In genomic region chr17:65457635-65458257, GRCh38 we compare ENCODE assay signal across 21 cellular contexts.
"Had no signal": no experiment of that assay in that cellular context is flagged by ENCODE, and none has a peak within 500 bp of the region (broad histone marks: within the 10 kb centered on the region; RNA-seq: fewer than 3 reads in every experiment).

No MANE protein-coding gene starts in this region.

- H3K36me3 Mint-ChIP-seq: natural killer cell treated with Interleukin-12 subunit alpha and Interleukin-12 subunit beta and Interleukin-15 and Interleukin-18, amount 100 ng/mL, for 72 hours; stimulated activated naive B cell treated with anti-CD40 and anti-IgM and Interleukin-4, amounts not matched to agents 10 μg/mL and 1 μg/mL and 100 μg/mL, for 72 hours had no signal

- H3K4me1 Mint-ChIP-seq: stimulated activated naive B cell treated with anti-CD40 and anti-IgM and Interleukin-4, amounts not matched to agents 10 μg/mL and 1 μg/mL and 100 μg/mL, for 72 hours; stimulated activated naive CD8-positive, alpha-beta T cell treated with anti-CD3 and anti-CD28 coated beads, Interleukin-15, amount 100 ng/mL, for 72 hours had no signal

- H3K4me1 ChIP-seq: pancreas, testis had no signal

- FAIRE-seq: pancreas had no signal

- H3K27ac ChIP-seq: dorsolateral prefrontal cortex, pancreas, spleen, testis, tibial nerve had no signal

- H3K9me3 ChIP-seq: heart right ventricle, pancreas, spleen, testis, tibial nerve had no signal

- H3K4me3 ChIP-seq: dorsolateral prefrontal cortex, heart right ventricle, pancreas, spleen, testis, tibial nerve had no signal

- H3K27me3 ChIP-seq: pancreas, testis, tibial nerve had no signal

- H3K9me3 Mint-ChIP-seq: natural killer cell treated with Interleukin-12 subunit alpha and Interleukin-12 subunit beta and Interleukin-15 and Interleukin-18, amount 100 ng/mL, for 72 hours; stimulated activated naive B cell treated with anti-CD40 and anti-IgM and Interleukin-4, amounts not matched to agents 10 μg/mL and 1 μg/mL and 100 μg/mL, for 72 hours; stimulated activated naive CD8-positive, alpha-beta T cell treated with anti-CD3 and anti-CD28 coated beads, Interleukin-15, amount 100 ng/mL, for 72 hours had no signal

- ATAC-seq: pancreas; sciatic nerve; stimulated activated naive B cell treated with anti-CD40 and anti-IgM and Interleukin-4, amounts not matched to agents 10 μg/mL and 1 μg/mL and 100 μg/mL, for 72 hours; stimulated activated naive CD8-positive, alpha-beta T cell treated with anti-CD3 and anti-CD28 coated beads, Interleukin-15, amount 100 ng/mL, for 72 hours had no signal

- H3K4me3 Mint-ChIP-seq: natural killer cell treated with Interleukin-12 subunit alpha and Interleukin-12 subunit beta and Interleukin-15 and Interleukin-18, amount 100 ng/mL, for 72 hours; stimulated activated naive B cell treated with anti-CD40 and anti-IgM and Interleukin-4, amounts not matched to agents 10 μg/mL and 1 μg/mL and 100 μg/mL, for 72 hours; stimulated activated naive CD8-positive, alpha-beta T cell treated with anti-CD3 and anti-CD28 coated beads, Interleukin-15, amount 100 ng/mL, for 72 hours had no signal

- DNase-seq: central memory CD4-positive, alpha-beta T cell; cortex of kidney; dorsolateral prefrontal cortex; effector CD8-positive, alpha-beta T cell; foreskin melanocyte; heart right ventricle; islet precursor cell; left ventricle myocardium superior; occipital lobe; pancreas; spleen; stimulated activated CD4-positive, alpha-beta T cell treated with anti-CD3 and anti-CD28 coated beads, Interleukin-15, amount 100 ng/mL, for 24 hours; stimulated activated CD4-positive, alpha-beta T cell treated with anti-CD3 and anti-CD28 coated beads, Interleukin-1b, Interleukin-23, amount 100 ng/mL, for 48 hours; stimulated activated CD4-positive, alpha-beta T cell treated with anti-CD3 and anti-CD28 coated beads, Interleukin-4, amount 100 ng/mL, for 24 hours; stimulated activated naive B cell treated with anti-CD40 and anti-IgM and Interleukin-4, amounts not matched to agents 10 μg/mL and 1 μg/mL and 100 μg/mL, for 72 hours; stimulated activated naive CD8-positive, alpha-beta T cell treated with anti-CD3 and anti-CD28 coated beads, Interleukin-15, amount 100 ng/mL, for 72 hours; testis had no signal

- H3K27ac Mint-ChIP-seq: natural killer cell treated with Interleukin-12 subunit alpha and Interleukin-12 subunit beta and Interleukin-15 and Interleukin-18, amount 100 ng/mL, for 72 hours; progenitor cell of endocrine pancreas; stimulated activated naive B cell treated with anti-CD40 and anti-IgM and Interleukin-4, amounts not matched to agents 10 μg/mL and 1 μg/mL and 100 μg/mL, for 72 hours; stimulated activated naive CD8-positive, alpha-beta T cell treated with anti-CD3 and anti-CD28 coated beads, Interleukin-15, amount 100 ng/mL, for 72 hours had no signal

- H3K36me3 ChIP-seq: heart right ventricle, pancreas, spleen, tibial nerve had no signal
